Comparison of ENCODE assay signal across 17 cellular contexts in the genomic region with DNA sequence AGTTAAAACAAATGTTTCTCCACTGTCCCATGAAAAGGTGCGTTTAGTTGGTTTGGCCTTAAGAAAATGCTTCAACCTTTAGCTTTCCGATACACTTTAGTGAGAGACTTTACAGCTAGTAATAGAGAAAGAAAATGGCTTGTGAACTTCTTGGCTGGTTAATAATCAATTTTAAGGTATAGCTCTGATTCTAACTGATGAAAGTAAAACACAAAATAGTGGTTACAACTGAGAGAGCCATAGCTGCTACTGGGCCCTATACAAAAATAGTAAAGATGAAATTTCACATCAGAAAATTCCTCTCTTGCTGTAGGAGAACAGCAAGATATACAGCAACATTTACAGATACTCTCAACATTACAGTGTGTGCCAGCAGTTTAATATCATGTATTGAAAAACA.
A peak's percentile ranks its signal among the peaks of the same experiment; 100 is the strongest.
DNase-seq lines count a peak whose midpoint lies in the region; ATAC-seq and TF ChIP-seq lines count a peak whose summit lies in the region.
"Had no signal": no experiment of that assay in that cellular context is flagged by ENCODE, and none has a peak within 500 bp of the region (broad histone marks: within the 10 kb centered on the region; RNA-seq: fewer than 3 reads in every experiment).

No MANE protein-coding gene starts in this region.

- no peaks in the 10 kb centered on the region for H3K4me1 Mint-ChIP-seq in activated CD4-positive, alpha-beta T cell treated with anti-CD3 and anti-CD28 coated beads, Interleukin-2, amount 10 ng/mL, durations not matched to agents 24 days and 14 days
- H3K4me1 Mint-ChIP-seq: CD14-positive monocyte; CD4-positive, alpha-beta memory T cell had no signal

- H3K4me1 ChIP-seq in breast epithelium: no peaks in the 10 kb centered on the region
- H3K4me1 ChIP-seq: BLaER1 had no signal

- no peaks in the 10 kb centered on the region for H3K27me3 ChIP-seq in breast epithelium
- H3K27me3 ChIP-seq: BLaER1 had no signal

- H3K9me3 ChIP-seq in breast epithelium: no peaks in the 10 kb centered on the region
- H3K9me3 ChIP-seq: BLaER1 had no signal

- no peak overlapping the region for H3K27ac ChIP-seq in breast epithelium
- H3K27ac ChIP-seq: BLaER1 had no signal

- no peaks in the 10 kb centered on the region for H3K9me3 Mint-ChIP-seq in activated CD4-positive, alpha-beta T cell treated with anti-CD3 and anti-CD28 coated beads, Interleukin-2, amount 10 ng/mL, durations not matched to agents 24 days and 14 days
- H3K9me3 Mint-ChIP-seq: CD4-positive, alpha-beta memory T cell; H9 had no signal

- in situ Hi-C loops in G401 (cut with HindIII; ENCODE audit: low sequenced_read_pairs): no loop called here

- no peaks in the 10 kb centered on the region for H3K36me3 Mint-ChIP-seq in activated CD4-positive, alpha-beta T cell treated with anti-CD3 and anti-CD28 coated beads, Interleukin-2, amount 10 ng/mL, durations not matched to agents 24 days and 14 days (ENCODE audit: low read depth)
- H3K36me3 Mint-ChIP-seq: CD14-positive monocyte; CD4-positive, alpha-beta memory T cell had no signal

- no peaks in the 10 kb centered on the region for H3K27me3 Mint-ChIP-seq in activated CD4-positive, alpha-beta T cell treated with anti-CD3 and anti-CD28 coated beads, Interleukin-2, amount 10 ng/mL, durations not matched to agents 24 days and 14 days

- no peak overlapping the region for H3K4me3 ChIP-seq in breast epithelium
- H3K4me3 ChIP-seq: BLaER1, K562 had no signal

- H3K36me3 ChIP-seq in breast epithelium: no peaks in the 10 kb centered on the region
- H3K36me3 ChIP-seq: BLaER1 had no signal

- no peak for DNase-seq in breast epithelium (ENCODE audit: low spot score in 2 of 2)
- no peak for DNase-seq in G401 (ENCODE audit: low spot score)
- DNase-seq in DMS53 treated with DMSO at 0.1 percent for 48 hours (lab: John Stamatoyannopoulos, UW; ENCODE audit: unreplicated experiment): no peak
- no peak for DNase-seq in activated CD4-positive, alpha-beta T cell treated with anti-CD3 and anti-CD28 coated beads, Interleukin-2, amount 10 ng/mL, durations not matched to agents 24 days and 14 days
- DNase-seq: 8988T; CD4-positive, alpha-beta memory T cell; DMS153; GDM1; H9; IMR-90 had no signal

- no peak overlapping the region for H3K4me3 Mint-ChIP-seq in activated CD4-positive, alpha-beta T cell treated with anti-CD3 and anti-CD28 coated beads, Interleukin-2, amount 10 ng/mL, durations not matched to agents 24 days and 14 days
- H3K4me3 Mint-ChIP-seq: CD14-positive monocyte; CD4-positive, alpha-beta memory T cell; H9 had no signal

- TF ChIP-seq POLR2A in breast epithelium (IDR thresholded peaks at IDR 0.05): no peak

- ATAC-seq in GM18909 (IDR thresholded peaks at IDR 0.05; ENCODE audit: poor library complexity, unreplicated experiment): peak; percentile 77
- ATAC-seq in GM21423 (IDR thresholded peaks at IDR 0.05; ENCODE audit: unreplicated experiment): peak; percentile 75
- peak; percentile 72 for ATAC-seq in HG03097 (IDR thresholded peaks at IDR 0.05; ENCODE audit: low FRiP score, unreplicated experiment)
- ATAC-seq in HG03460 (IDR thresholded peaks at IDR 0.05; ENCODE audit: unreplicated experiment): peak; percentile 69
- ATAC-seq: K562 had no signal

- TF ChIP-seq CTCF in breast epithelium (IDR thresholded peaks at IDR 0.05): no peak

- intact Hi-C loops in breast epithelium (cut with DNase I; ENCODE audit: low total_unique reads): no loop called here
- intact Hi-C loops in activated CD4-positive, alpha-beta T cell treated with anti-CD3 and anti-CD28 coated beads, Interleukin-2, amount 10 ng/mL, durations not matched to agents 24 days and 14 days (cut with micrococcal nuclease): no loop called here

- H3K27ac Mint-ChIP-seq in activated CD4-positive, alpha-beta T cell treated with anti-CD3 and anti-CD28 coated beads, Interleukin-2, amount 10 ng/mL, durations not matched to agents 24 days and 14 days: no peak overlapping the region
- H3K27ac Mint-ChIP-seq: CD14-positive monocyte; CD4-positive, alpha-beta memory T cell; H9 had no signal
